In genomic region chr19:13840751-13841338, GRCh38 we compare ENCODE assay signal across 8 cellular contexts. TPM values are rescaled to one million over a fixed set of nuclear protein-coding genes. Genes with fewer than 3 reads are reported as not detected.
DNase-seq lines count a peak whose midpoint lies in the region; ATAC-seq and TF ChIP-seq lines count a peak whose summit lies in the region.

No MANE protein-coding gene starts in this region.

- WGBS in ectodermal cell, 2 experiments: 92 to 93% methylated on average over 18 to 20 of the region's 20 CpGs

- peaks cover 55 to 89% (median 81%) of the 10 kb centered on the region in 10 experiments for H3K4me1 ChIP-seq in BLaER1 treated with 17β-estradiol and CSF1 and Interleukin-3, amounts not matched to agents 10 nM and 100 nM
- H3K4me1 ChIP-seq in NT2/D1 (ENCODE audit: insufficient read depth, insufficient read length) (peaks cover 38% of the 10 kb centered on the region), ectodermal cell (ENCODE audit: control insufficient read depth, insufficient read depth, low read length) (peaks cover 36% of the 10 kb centered on the region)

- H4K20me1 ChIP-seq in BLaER1 treated with 17β-estradiol and CSF1 and Interleukin-3, amounts not matched to agents 10 nM and 100 nM: peaks cover 0 to 47% (median 17%) of the 10 kb centered on the region in 11 experiments; a peak in 12 of 22 replicates

- peak overlapping the region; percentile 94 to 100 (median 98) for H3K27ac ChIP-seq in BLaER1 treated with 17β-estradiol and CSF1 and Interleukin-3, amounts not matched to agents 10 nM and 100 nM
- no peak overlapping the region for H3K27ac ChIP-seq in ectodermal cell (ENCODE audit: insufficient read depth, low read depth, low read length, poor library complexity, severe bottlenecking)

- H3K9ac ChIP-seq in BLaER1 treated with 17β-estradiol and CSF1 and Interleukin-3, amounts not matched to agents 10 nM and 100 nM: peak overlapping the region; percentile 98 to 100 (median 99)
- peak overlapping the region; percentile 93 for H3K9ac ChIP-seq in NT2/D1 (ENCODE audit: insufficient read length, low read depth)

- no peak for ATAC-seq in HG02623 (IDR thresholded peaks at IDR 0.05; ENCODE audit: unreplicated experiment)
- no peak for ATAC-seq in HG03342 (IDR thresholded peaks at IDR 0.05; ENCODE audit: unreplicated experiment)

- H3K27me3 Mint-ChIP-seq in neural crest cell (ENCODE audit: low read depth): no peaks in the 10 kb centered on the region

- no peak for TF ChIP-seq CTCF in neural crest cell (conservative IDR thresholded peaks at IDR 0.05)

- H3K36me3 ChIP-seq in BLaER1 treated with 17β-estradiol and CSF1 and Interleukin-3, amounts not matched to agents 10 nM and 100 nM: peaks cover 0 to 31% (median 13%) of the 10 kb centered on the region in 11 experiments; a peak in 17 of 22 replicates
- H3K36me3 ChIP-seq in NT2/D1 (ENCODE audit: insufficient read depth, insufficient read length, low read length) (peaks cover 54% of the 10 kb centered on the region), ectodermal cell (ENCODE audit: control insufficient read depth, insufficient read depth, low read length) (no peaks in the 10 kb centered on the region)

- H3K4me1 Mint-ChIP-seq in neural crest cell: peaks cover 21% of the 10 kb centered on the region

- no peaks in the 10 kb centered on the region for H3K27me3 ChIP-seq in BLaER1 treated with 17β-estradiol and CSF1 and Interleukin-3, amounts not matched to agents 10 nM and 100 nM
- H3K27me3 ChIP-seq in NT2/D1 (ENCODE audit: insufficient read depth, insufficient read length): no peaks in the 10 kb centered on the region
- peaks cover 17% of the 10 kb centered on the region for H3K27me3 ChIP-seq in ectodermal cell (ENCODE audit: control insufficient read depth, insufficient read depth, low read length, poor library complexity, severe bottlenecking)

- no peaks in the 10 kb centered on the region for H3K36me3 Mint-ChIP-seq in neural crest cell (ENCODE audit: low read depth)

- H3K4me3 ChIP-seq in BLaER1 treated with 17β-estradiol and CSF1 and Interleukin-3, amounts not matched to agents 10 nM and 100 nM: peak overlapping the region; percentile 83 to 97 (median 91)
- H3K4me3 ChIP-seq in NT2/D1 (ENCODE audit: insufficient read length, low read depth): peak overlapping the region; percentile 80
- H3K4me3 ChIP-seq in ectodermal cell (ENCODE audit: insufficient read depth, low read depth, low read length): peak overlapping the region; percentile 10

- peak overlapping the region; percentile 91 for H3K4me3 Mint-ChIP-seq in neural crest cell

- DNase-seq in NT2/D1 (ENCODE audit: low read depth, low spot score) (no peak), neural crest cell (ENCODE audit: low read depth, low spot score) (no peak), NCI-H187 treated with DMSO at 0.1 percent for 48 hours (lab: John Stamatoyannopoulos, UW) (no peak), NCI-H345 (lab: John Stamatoyannopoulos, UW) (no peak)

- H3K9me3 ChIP-seq in BLaER1 treated with 17β-estradiol and CSF1 and Interleukin-3, amounts not matched to agents 10 nM and 100 nM (replicated peaks in 1 of 11): no peaks in the 10 kb centered on the region
- H3K9me3 ChIP-seq in NT2/D1 (ENCODE audit: insufficient read depth, low read length) (no peaks in the 10 kb centered on the region), ectodermal cell (ENCODE audit: control insufficient read depth, low read length) (no peaks in the 10 kb centered on the region)

- H3K27ac Mint-ChIP-seq in neural crest cell (ENCODE audit: unreplicated experiment): peak overlapping the region; percentile 89

- peak overlapping the region; percentile 89 to 100 (median 98) for H3K4me2 ChIP-seq in BLaER1 treated with 17β-estradiol and CSF1 and Interleukin-3, amounts not matched to agents 10 nM and 100 nM

- no peaks in the 10 kb centered on the region for H3K9me3 Mint-ChIP-seq in neural crest cell

RNA-seq across cellular contexts. Expression of gene NANOS3, which starts 36.1 kb away (rescaled TPM):
- not detected for polyA plus RNA-seq in ectodermal cell (2013, experiment 1 of 4)
- polyA plus RNA-seq in ectodermal cell (2013, experiment 2 of 4): not detected
- polyA plus RNA-seq in ectodermal cell (2013, experiment 3 of 4): not detected
- polyA plus RNA-seq in ectodermal cell (2013, experiment 4 of 4): not detected
- 0.73 and 1.6 TPM in 2 replicates for total RNA-seq in neural crest cell

RNA-seq across cellular contexts. Expression of gene ZSWIM4, which starts 45.6 kb away (rescaled TPM):
- polyA plus RNA-seq in ectodermal cell (2013, experiment 1 of 4): 15.4 TPM
- 15.5 TPM for polyA plus RNA-seq in ectodermal cell (2013, experiment 2 of 4)
- polyA plus RNA-seq in ectodermal cell (2013, experiment 3 of 4): 12.8 TPM
- polyA plus RNA-seq in ectodermal cell (2013, experiment 4 of 4): 13.7 TPM
- total RNA-seq in neural crest cell: 19.3 and 19.9 TPM in 2 replicates

Comparison
In these comparisons a context has a peak if more than half of its experiments do, and no peak if none do; other contexts are left out.
1. H3K4me3 ChIP-seq: peak in every context shown above with its lines; median percentile 91 in BLaER1 treated with 17β-estradiol and CSF1 and Interleukin-3, amounts not matched to agents 10 nM and 100 nM; 80 in NT2/D1; 10 in ectodermal cell.